11 cellular contexts compared by ENCODE assay signal in the genomic region with DNA sequence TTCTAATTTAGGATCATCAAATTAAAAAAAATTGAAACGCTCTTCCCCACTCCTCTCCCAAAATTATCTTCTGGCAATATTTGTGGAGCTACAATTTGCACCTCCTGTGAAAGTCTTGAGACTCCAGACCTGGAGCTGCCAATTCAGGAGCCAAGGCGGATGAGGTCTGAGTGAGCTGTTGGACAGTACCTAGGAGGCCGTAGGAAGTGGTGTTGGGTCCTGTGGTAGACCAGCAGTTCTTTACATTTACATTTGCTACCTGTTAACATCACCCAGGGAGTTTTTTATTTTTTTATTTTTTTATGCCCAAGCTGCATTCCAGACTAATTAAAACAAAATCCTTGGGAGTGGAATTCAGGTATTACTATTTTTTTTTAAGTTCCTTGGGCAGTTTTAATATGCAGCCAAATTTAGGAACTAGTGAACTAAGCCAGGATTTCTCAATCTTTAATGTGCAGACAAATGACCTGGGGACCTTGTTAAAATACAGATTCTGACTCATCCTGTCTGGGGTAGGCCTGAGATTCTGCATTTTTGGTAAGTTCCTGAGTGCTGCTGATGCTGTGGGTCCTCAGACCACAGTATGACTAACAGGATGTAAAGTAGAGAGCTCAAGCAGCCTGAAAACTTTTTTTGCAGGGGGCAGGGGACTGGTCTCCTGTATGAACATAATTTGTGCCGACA.
A peak's percentile ranks its signal among the peaks of the same experiment; 100 is the strongest.
DNase-seq lines count a peak whose midpoint lies in the region; ATAC-seq and TF ChIP-seq lines count a peak whose summit lies in the region.
"Had no signal": no experiment of that assay in that cellular context is flagged by ENCODE, and none has a peak within 500 bp of the region (broad histone marks: within the 10 kb centered on the region; RNA-seq: fewer than 3 reads in every experiment).

No MANE protein-coding gene starts in this region.

- H3K4me3 Mint-ChIP-seq in endothelial cell (ENCODE audit: unreplicated experiment), result no peak overlapping the region
- H3K4me3 Mint-ChIP-seq: activated B cell treated with CpG ODN at 0.5 μM for 24 hours had no signal

- TF ChIP-seq CTCF in fibroblast of pulmonary artery (IDR thresholded peaks at IDR 0.05; ENCODE audit: low read length, missing control alignments) (no peak), endothelial cell (IDR thresholded peaks at IDR 0.05; ENCODE audit: unreplicated experiment) (no peak)

- POLR2A ChIA-PET in HEK293T (lab: Yijun Ruan, JAX), result no interaction called here

- peaks cover 1% of the 10 kb centered on the region for H3K27me3 Mint-ChIP-seq in endothelial cell (ENCODE audit: unreplicated experiment)
- H3K27me3 Mint-ChIP-seq: activated B cell treated with CpG ODN at 0.5 μM for 24 hours had no signal

- CTCF ChIA-PET in HEK293T (lab: Yijun Ruan, JAX), result no interaction called here

- no peak overlapping the region for H3K27ac Mint-ChIP-seq in endothelial cell (ENCODE audit: unreplicated experiment)
- H3K27ac Mint-ChIP-seq: activated B cell treated with CpG ODN at 0.5 μM for 24 hours had no signal

- no peaks in the 10 kb centered on the region for H3K9me3 Mint-ChIP-seq in endothelial cell (ENCODE audit: unreplicated experiment)
- H3K9me3 Mint-ChIP-seq: activated B cell treated with CpG ODN at 0.5 μM for 24 hours had no signal

- peaks cover 8% of the 10 kb centered on the region for H3K4me1 Mint-ChIP-seq in endothelial cell (ENCODE audit: unreplicated experiment)

- ATAC-seq in SK-N-SH treated with all-trans-retinoic acid at 6 μM for 48 hours (peak; percentile 77), GM18498 (IDR thresholded peaks at IDR 0.05; ENCODE audit: unreplicated experiment) (no peak), GM21619 (IDR thresholded peaks at IDR 0.05; ENCODE audit: unreplicated experiment) (no peak)

- H3K36me3 Mint-ChIP-seq in endothelial cell (ENCODE audit: low read depth, unreplicated experiment), result no peaks in the 10 kb centered on the region

- peak; percentile 92 for DNase-seq in A172 (ENCODE audit: low spot score)
- DNase-seq in GM04504 (ENCODE audit: low read depth), result peak; percentile 62
- DNase-seq in fibroblast of pulmonary artery (ENCODE audit: low read depth), result peak; percentile 83
- no peak for DNase-seq in endothelial cell (ENCODE audit: low spot score)
- DNase-seq in HEK293T (ENCODE audit: extremely low spot score), result no peak
- DNase-seq: activated B cell treated with CpG ODN at 0.5 μM for 24 hours, dorsolateral prefrontal cortex had no signal

- no peak overlapping the region for H3K4me3 ChIP-seq in fibroblast of pulmonary artery (replicated peaks; ENCODE audit: low read depth, low read length)
- H3K4me3 ChIP-seq: dorsolateral prefrontal cortex, vagina had no signal

TF ChIP-seq in SK-N-SH treated with all-trans-retinoic acid at 6 μM for 48 hours, 23 proteins besides CTCF, POLR2A, EP300 and RAD21 (continues in another document):
- no peak for TF ChIP-seq ARNTL (CRISPR knock-in tag; IDR thresholded peaks at IDR 0.05; ENCODE audit: borderline replicate concordance, low read depth)
- no peak for TF ChIP-seq CREB5 (CRISPR knock-in tag; IDR thresholded peaks at IDR 0.05; ENCODE audit: low read depth)
- no peak for TF ChIP-seq CSRNP3 (CRISPR knock-in tag; IDR thresholded peaks at IDR 0.05)
- TF ChIP-seq ZFP30 (CRISPR knock-in tag; IDR thresholded peaks at IDR 0.05), result no peak
- TF ChIP-seq, protein P1, sequence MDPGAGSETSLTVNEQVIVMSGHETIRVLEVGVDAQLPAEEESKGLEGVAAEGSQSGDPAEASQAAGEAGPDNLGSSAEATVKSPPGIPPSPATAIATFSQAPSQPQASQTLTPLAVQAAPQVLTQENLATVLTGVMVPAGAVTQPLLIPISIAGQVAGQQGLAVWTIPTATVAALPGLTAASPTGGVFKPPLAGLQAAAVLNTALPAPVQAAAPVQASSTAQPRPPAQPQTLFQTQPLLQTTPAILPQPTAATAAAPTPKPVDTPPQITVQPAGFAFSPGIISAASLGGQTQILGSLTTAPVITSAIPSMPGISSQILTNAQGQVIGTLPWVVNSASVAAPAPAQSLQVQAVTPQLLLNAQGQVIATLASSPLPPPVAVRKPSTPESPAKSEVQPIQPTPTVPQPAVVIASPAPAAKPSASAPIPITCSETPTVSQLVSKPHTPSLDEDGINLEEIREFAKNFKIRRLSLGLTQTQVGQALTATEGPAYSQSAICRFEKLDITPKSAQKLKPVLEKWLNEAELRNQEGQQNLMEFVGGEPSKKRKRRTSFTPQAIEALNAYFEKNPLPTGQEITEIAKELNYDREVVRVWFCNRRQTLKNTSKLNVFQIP (CRISPR knock-in tag; IDR thresholded peaks at IDR 0.05; ENCODE audit: borderline replicate concordance, low read depth), result no peak
- TF ChIP-seq PPARA (CRISPR knock-in tag; IDR thresholded peaks at IDR 0.05; ENCODE audit: borderline replicate concordance), result no peak
- TF ChIP-seq ZNF70 (CRISPR knock-in tag; IDR thresholded peaks at IDR 0.05), result no peak
- no peak for TF ChIP-seq BACH2 (CRISPR knock-in tag; IDR thresholded peaks at IDR 0.05; ENCODE audit: borderline replicate concordance)

TF ChIP-seq in HEK293T, 16 proteins besides CTCF, POLR2A, EP300 and RAD21:
- TF ChIP-seq ELF4 (IDR thresholded peaks at IDR 0.05) (no peak), CTBP1 (IDR thresholded peaks at IDR 0.05; ENCODE audit: borderline replicate concordance) (no peak), SUZ12 (IDR thresholded peaks at IDR 0.05) (no peak), FOXA1 (IDR thresholded peaks at IDR 0.05) (no peak), ZNF384 (IDR thresholded peaks at IDR 0.05) (no peak), L3MBTL2 (conservative IDR thresholded peaks at IDR 0.05) (no peak), FOXM1 (IDR thresholded peaks at IDR 0.05; ENCODE audit: borderline replicate concordance) (no peak), TARDBP (IDR thresholded peaks at IDR 0.05) (no peak), FOXK2 (IDR thresholded peaks at IDR 0.05) (no peak), LEF1 (IDR thresholded peaks at IDR 0.05; ENCODE audit: borderline replicate concordance) (no peak), HDGF (IDR thresholded peaks at IDR 0.05; ENCODE audit: borderline replicate concordance) (no peak)

Comparison
In these comparisons a context has a peak if more than half of its experiments do, and no peak if none do; other contexts are left out.
1. DNase-seq: peak in A172 (single experiment), GM04504 (single experiment) and fibroblast of pulmonary artery (single experiment); none in endothelial cell (single experiment) and HEK293T (single experiment).